Comparison of ENCODE assay signal across 14 cellular contexts in genomic region chr21:43188712-43189151, GRCh38. TPM values are rescaled to one million over a fixed set of nuclear protein-coding genes. Genes with fewer than 3 reads are reported as not detected.
DNase-seq lines count a peak whose midpoint lies in the region; ATAC-seq, FAIRE-seq and TF ChIP-seq lines count a peak whose summit lies in the region.
"Had no signal": no experiment of that assay in that cellular context is flagged by ENCODE, and none has a peak within 500 bp of the region (broad histone marks: within the 10 kb centered on the region; RNA-seq: fewer than 3 reads in every experiment).

No MANE protein-coding gene starts in this region.

- WGBS in small intestine, 3 donors: 18 to 41% (median 27%) methylated on average over 12 of the region's 12 CpGs

- DNase-seq in Ammon's horn (ENCODE audit: low spot score): peak; percentile 78
- peak; percentile 7 for DNase-seq in NCI-H1105 (lab: John Stamatoyannopoulos, UW)
- peak in 7 of 10 donors; percentile 46 to 76 (median 59) for DNase-seq in dorsolateral prefrontal cortex
- DNase-seq in nucleus accumbens (lab: John Stamatoyannopoulos, UW): peak in 50 of 56 donors; percentile 7 to 88 (median 46)
- no peak for DNase-seq in small intestine
- no peak for DNase-seq in GM19239 (ENCODE audit: insufficient read length, low spot score)
- DNase-seq: activated naive CD8-positive, alpha-beta T cell treated with anti-CD3 and anti-CD28 coated beads for 36 hours; BE2C; IMR-90 had no signal

- no peak for ATAC-seq in GM21717 (IDR thresholded peaks at IDR 0.05; ENCODE audit: unreplicated experiment)
- no peak for ATAC-seq in GM18511 (IDR thresholded peaks at IDR 0.05; ENCODE audit: unreplicated experiment)
- ATAC-seq: esophagus mucosa, left lung had no signal

- intact Hi-C loops in dorsolateral prefrontal cortex (cut with DNase I): no loop called here

- TF ChIP-seq CTCF in dorsolateral prefrontal cortex (IDR thresholded peaks at IDR 0.05 in 54 of 56, conservative IDR thresholded peaks at IDR 0.05 in 2 of 56; ENCODE audit: low read depth in 1 of 56, partially characterized antibody in 56 of 56): no peak

- H3K27ac ChIP-seq in dorsolateral prefrontal cortex (peak overlapping the region in 2 of 59 donors; percentile 7 to 13), small intestine (ENCODE audit: low read depth in 1 of 2, low read length in 1 of 2) (no peak overlapping the region)
- H3K27ac ChIP-seq: left lung had no signal

- H3K27me3 ChIP-seq in dorsolateral prefrontal cortex (peaks cover 0 to 6% (median 0%) of the 10 kb centered on the region in 45 donors), small intestine (ENCODE audit: control insufficient read depth in 2 of 2, insufficient read depth in 2 of 2, low read length in 2 of 2) (no peaks in the 10 kb centered on the region)
- H3K27me3 ChIP-seq: BE2C, left lung had no signal

- no peaks in the 10 kb centered on the region for H3K9me3 ChIP-seq in small intestine (ENCODE audit: control insufficient read depth, low read depth)
- H3K9me3 ChIP-seq: BE2C, left lung had no signal

- H3K4me3 ChIP-seq in dorsolateral prefrontal cortex: no peak overlapping the region
- H3K4me3 ChIP-seq in small intestine (ENCODE audit: low read depth in 1 of 2, low read length in 2 of 2): no peak overlapping the region
- H3K4me3 ChIP-seq: left lung had no signal

- no peak for FAIRE-seq in small intestine (lab: Jason Lieb, UNC)
- no peak for FAIRE-seq in GM19239 (lab: Jason Lieb, UNC)

- H3K4me1 ChIP-seq in small intestine (ENCODE audit: control insufficient read depth in 2 of 2, insufficient read depth in 1 of 2, low read depth in 1 of 2, low read length in 1 of 2): no peaks in the 10 kb centered on the region
- H3K4me1 ChIP-seq: left lung had no signal

- no peaks in the 10 kb centered on the region for H3K36me3 ChIP-seq in small intestine (ENCODE audit: control insufficient read depth in 2 of 2, insufficient read depth in 2 of 2, low read length in 2 of 2)
- H3K36me3 ChIP-seq: BE2C, left lung had no signal

RNA-seq across cellular contexts. Expression of gene CRYAA, which starts 19.9 kb away (rescaled TPM):
- total RNA-seq in dorsolateral prefrontal cortex: 1 to 10 TPM in 1 of 120 experiments, under 1 TPM in 10, not detected in 109; 0.40 to 1.4 (median 0.69) TPM
- polyA plus RNA-seq in small intestine: not detected
- total RNA-seq: activated naive CD8-positive, alpha-beta T cell treated with anti-CD3 and anti-CD28 coated beads for 36 hours; esophagus mucosa; IMR-90; left lung; skeletal muscle tissue had no signal
- polyA plus RNA-seq: IMR-90 had no signal

Comparison
In these comparisons a context has a peak if more than half of its experiments do, and no peak if none do; other contexts are left out.
1. DNase-seq: peak in Ammon's horn (single experiment), NCI-H1105 (single experiment), dorsolateral prefrontal cortex (7 of 10) and nucleus accumbens (50 of 56); none in small intestine (single experiment) and GM19239 (single experiment).